ENCODE assay signal across 11 cellular contexts in genomic region chr4:71805230-71805629, GRCh38. TPM values are rescaled to one million over a fixed set of nuclear protein-coding genes. Genes with fewer than 3 reads are reported as not detected.
DNase-seq lines count a peak whose midpoint lies in the region; ATAC-seq, FAIRE-seq and TF ChIP-seq lines count a peak whose summit lies in the region.
"Not testable (repeated sequence)": the region's sequence is repeated elsewhere in the genome, so short reads cannot be mapped to it uniquely, and the experiment has no call there.
"Had no signal": no experiment of that assay in that cellular context is flagged by ENCODE, and none has a peak within 500 bp of the region (broad histone marks: within the 10 kb centered on the region; RNA-seq: fewer than 3 reads in every experiment).

No MANE protein-coding gene starts in this region.

- H3K9me3 ChIP-seq in HepG2 (ENCODE audit: low read length) = peaks cover 21% of the 10 kb centered on the region
- H3K9me3 ChIP-seq in mucosa of descending colon = not testable (repeated sequence)

- not testable (repeated sequence) for H3K27me3 Mint-ChIP-seq in Calu3 (ENCODE audit: unreplicated experiment)

- not testable (repeated sequence) for H3K79me2 ChIP-seq in HepG2 (ENCODE audit: insufficient read depth, low read length)

- H3K9ac ChIP-seq in HepG2 (ENCODE audit: insufficient read depth, low read depth, low read length) = not testable (repeated sequence)

- not testable (repeated sequence) for H3K4me1 ChIP-seq in HepG2 (ENCODE audit: insufficient read depth, low read length); mucosa of descending colon (ENCODE audit: low read depth)

- DNase-seq in Calu3 (peak; percentile 3), renal cortical epithelial cell (ENCODE audit: low read depth) (peak; percentile 6)
- DNase-seq in bronchial epithelial cell (ENCODE audit: low read depth); HepG2 (ENCODE audit: low spot score); mucosa of descending colon: not testable (repeated sequence)

- H3K27ac Mint-ChIP-seq in Calu3 (ENCODE audit: unreplicated experiment) = not testable (repeated sequence)

- H3K4me1 Mint-ChIP-seq in Calu3 (ENCODE audit: low read depth, unreplicated experiment) = not testable (repeated sequence)

- H3K4me2 ChIP-seq in HepG2 (ENCODE audit: low read depth, low read length) = not testable (repeated sequence)

- TF ChIP-seq RAD21 in HepG2 (CRISPR knock-in tag; IDR thresholded peaks at IDR 0.05) = not testable (repeated sequence)

- not testable (repeated sequence) for H3K9me3 Mint-ChIP-seq in Calu3 (ENCODE audit: low read depth, unreplicated experiment)

- POLR2A ChIA-PET in HepG2 (lab: Yijun Ruan, JAX) = not testable (repeated sequence)

- BruUV-seq in Calu3 (replicated peaks; lab: Mats Ljungman, UMichigan); HepG2 (replicated peaks; lab: Mats Ljungman, UMichigan): not testable (repeated sequence)

- CTCF ChIA-PET in Calu3 (lab: Charles Lee); HepG2 (lab: Yijun Ruan, JAX; ENCODE audit: low intra/inter-chr PET ratio, low total read pairs): not testable (repeated sequence)

- not testable (repeated sequence) for TF ChIP-seq CTCF in Calu3 (IDR thresholded peaks at IDR 0.05; ENCODE audit: unreplicated experiment); bronchial epithelial cell (IDR thresholded peaks at IDR 0.05; ENCODE audit: insufficient read depth, low read length, severe bottlenecking); HepG2 (CRISPR knock-in tag; IDR thresholded peaks at IDR 0.05); mucosa of descending colon (IDR thresholded peaks at IDR 0.05)

- ATAC-seq in HepG2 (peak; percentile 64), mucosa of descending colon (peak; percentile 25)

- not testable (repeated sequence) for H3K4me3 ChIP-seq in bronchial epithelial cell (ENCODE audit: low read depth, low read length); HepG2 (replicated peaks in 1 of 3; ENCODE audit: insufficient read depth in 1 of 3, low read depth in 2 of 3, low read length in 3 of 3); mucosa of descending colon

- H3K36me3 Mint-ChIP-seq in Calu3 (ENCODE audit: insufficient read depth, unreplicated experiment) = not testable (repeated sequence)

- H3K27me3 ChIP-seq in bronchial epithelial cell (ENCODE audit: control insufficient read depth, insufficient read depth, low read length); HepG2 (ENCODE audit: control insufficient read depth in 1 of 2, insufficient read depth in 2 of 2, low read length in 2 of 2): not testable (repeated sequence)

- not testable (repeated sequence) for H3K27ac ChIP-seq in HepG2 (ENCODE audit: extremely low read length, insufficient read depth, low read length)

- not testable (repeated sequence) for TF ChIP-seq EP300 in HepG2 (IDR thresholded peaks at IDR 0.05; ENCODE audit: low read depth in 2 of 2, low read length in 2 of 2); HepG2 (CRISPR knock-in tag; IDR thresholded peaks at IDR 0.05; ENCODE audit: borderline replicate concordance)

- not testable (repeated sequence) for TF ChIP-seq POLR2A in HepG2 (IDR thresholded peaks at IDR 0.05; ENCODE audit: insufficient read depth in 1 of 2, low read depth in 2 of 2, low read length in 2 of 2)

- H2AFZ ChIP-seq in HepG2 (ENCODE audit: low read length) = not testable (repeated sequence)

- intact Hi-C loops in Calu3 (cut with micrococcal nuclease; ENCODE audit: unreplicated experiment); HepG2 (cut with micrococcal nuclease; ENCODE audit: unreplicated experiment); mucosa of descending colon (cut with DNase I, micrococcal nuclease): not testable (repeated sequence)

- not testable (repeated sequence) for H3K36me3 ChIP-seq in bronchial epithelial cell (ENCODE audit: control insufficient read depth, insufficient read depth, low read length); HepG2 (replicated peaks in 1 of 2; ENCODE audit: control insufficient read depth in 1 of 2, insufficient read depth in 2 of 2, low read length in 2 of 2); mucosa of descending colon (ENCODE audit: low read depth)

- H3K4me3 Mint-ChIP-seq in Calu3 (ENCODE audit: low read depth, unreplicated experiment) = not testable (repeated sequence)

- FAIRE-seq in bronchial epithelial cell (lab: Jason Lieb, UNC) (peak; percentile 91), islet of Langerhans (lab: Jason Lieb, UNC) (peak; percentile 24), HepG2 (lab: Jason Lieb, UNC) (peak; percentile 15)

- in situ Hi-C loops in HepG2 (cut with HindIII; ENCODE audit: extremely low pct_ligation_motif_present, low pct_unique_long_range_greater_than_20kb) = not testable (repeated sequence)

- H4K20me1 ChIP-seq in HepG2 (ENCODE audit: insufficient read depth, low read length) = not testable (repeated sequence)

- WGBS in HepG2 (ENCODE audit: low lambda C conversion rate) = 0% methylated on average over 2 of the region's 2 CpGs

RNA-seq across cellular contexts. Expression of gene GC, which starts 21.4 kb away (rescaled TPM):
- total RNA-seq in Calu3 (2022) (0.90 and 2.5 TPM in 2 replicates), bronchial epithelial cell (not detected in 2 replicates), HepG2 (2016; rRNA removed; fragmentation: Illumina TruSeq; extraction: Trizol) (0.35 TPM in 1 of 2 replicates, not detected in the other), mucosa of descending colon (under 1 TPM in 1 of 3 donors, not detected in 2; 0.29 TPM), renal cortical epithelial cell (not detected in 2 replicates)
- not detected in 2 replicates for total RNA-seq in HepG2 (2016; cell fraction: cytosol; rRNA removed; fragmentation: Illumina TruSeq; extraction: Trizol; ENCODE audit: low read depth)
- total RNA-seq in HepG2 (2016; cell fraction: insoluble cytoplasmic fraction; rRNA removed; fragmentation: Illumina TruSeq; extraction: Trizol) = 0.26 TPM in 1 of 2 replicates, not detected in the other
- total RNA-seq in HepG2 (2016; cell fraction: membrane; rRNA removed; fragmentation: Illumina TruSeq; extraction: Trizol) = not detected in 2 replicates
- total RNA-seq in HepG2 (2016; cell fraction: nucleus; rRNA removed; fragmentation: Illumina TruSeq; extraction: Trizol) = 0.66 TPM in 1 of 2 replicates, not detected in the other
- polyA plus RNA-seq in HepG2 (2011; rRNA removed) = 0.18 TPM in 2 replicates
- polyA plus RNA-seq in HepG2 (2011; cell fraction: cytosol; rRNA removed) = 0.14 and 0.25 TPM in 2 replicates
- 0.12 TPM in 1 of 2 replicates, not detected in the other for polyA plus RNA-seq in HepG2 (2011; cell fraction: nucleus; rRNA removed)
- polyA plus RNA-seq in HepG2 (2012) = 0.11 TPM in 1 of 2 replicates, not detected in the other
- polyA plus RNA-seq in HepG2 (2016; cell fraction: cytosol; fragmentation: Illumina TruSeq; extraction: Trizol; ENCODE audit: low read depth) = 0.26 TPM in 1 of 2 replicates, not detected in the other
- 0.20 TPM in 1 of 2 replicates, not detected in the other for polyA plus RNA-seq in HepG2 (2016; cell fraction: insoluble cytoplasmic fraction; fragmentation: Illumina TruSeq; extraction: Trizol; ENCODE audit: low read depth)
- polyA plus RNA-seq in HepG2 (2016; cell fraction: membrane; fragmentation: Illumina TruSeq; extraction: Trizol; ENCODE audit: low read depth) = not detected in 2 replicates
- polyA plus RNA-seq in HepG2 (2016; cell fraction: nucleus; fragmentation: Illumina TruSeq; extraction: Trizol; ENCODE audit: insufficient read depth, low read depth) = 1.3 TPM in 1 of 2 replicates, not detected in the other
- polyA minus RNA-seq in HepG2 (2011; rRNA and poly(A)+ RNA removed; ENCODE audit: low replicate concordance) = not detected in 2 replicates
- polyA minus RNA-seq in HepG2 (2011; cell fraction: cytosol; rRNA and poly(A)+ RNA removed) = not detected in 2 replicates
- polyA minus RNA-seq in HepG2 (2011; cell fraction: nucleus; rRNA and poly(A)+ RNA removed) = not detected in 2 replicates
- total RNA-seq: A172; A673; CD4-positive, alpha-beta memory T cell; H7 had no signal
- polyA plus RNA-seq: BJ; CD4-positive, alpha-beta memory T cell had no signal
